ENCODE assay signal across 8 cellular contexts in genomic region chr1:27605796-27606707, GRCh38. TPM values are rescaled to one million over a fixed set of nuclear protein-coding genes. Genes with fewer than 3 reads are reported as not detected.
DNase-seq lines count a peak whose midpoint lies in the region; ATAC-seq and TF ChIP-seq lines count a peak whose summit lies in the region.

No MANE protein-coding gene starts in this region.

- no peak for ATAC-seq in GM21367 (IDR thresholded peaks at IDR 0.05; ENCODE audit: unreplicated experiment)

- WGBS in mesenchymal stem cell = 0% methylated on average over 8 of the region's 11 CpGs

- no peak overlapping the region for H4K91ac ChIP-seq in mesenchymal stem cell (ENCODE audit: low read length)

- no peak overlapping the region for H3K4me3 Mint-ChIP-seq in chondrocyte (ENCODE audit: unreplicated experiment)

- peak; percentile 71 for DNase-seq in GM10266 (ENCODE audit: extremely low spot score)
- DNase-seq in NCI-H2171 treated with DMSO at 0.1 percent for 48 hours (lab: John Stamatoyannopoulos, UW) = peak; percentile 72
- peak; percentile 42 for DNase-seq in activated CD4-positive, CD25-positive, alpha-beta regulatory T cell treated with anti-CD3 and anti-CD28 coated beads, Interleukin-2, amount 50 U/mL, for 16 hours (ENCODE audit: low read depth, low spot score)
- no peak for DNase-seq in chondrocyte (ENCODE audit: low spot score)
- peak; percentile 79 for DNase-seq in mesenchymal stem cell
- peak in 41 of 49 donors; percentile 8 to 74 (median 41) for DNase-seq in substantia nigra (lab: John Stamatoyannopoulos, UW)

- H3K36me3 Mint-ChIP-seq in chondrocyte (ENCODE audit: low read depth) = no peaks in the 10 kb centered on the region

- peak overlapping the region; percentile 70 for H3K27ac Mint-ChIP-seq in chondrocyte (ENCODE audit: unreplicated experiment)

- no peak overlapping the region for H2BK15ac ChIP-seq in mesenchymal stem cell (ENCODE audit: low read depth, poor library complexity, severe bottlenecking)

- H3K9me3 Mint-ChIP-seq in chondrocyte (ENCODE audit: low read depth) = no peaks in the 10 kb centered on the region

- H3K36me3 ChIP-seq in mesenchymal stem cell (ENCODE audit: control insufficient read depth in 1 of 2, insufficient read depth in 2 of 2, low read depth in 1 of 2, low read length in 2 of 2) = no peaks in the 10 kb centered on the region

- H3K4me3 ChIP-seq in mesenchymal stem cell (ENCODE audit: insufficient read depth in 1 of 2, low read depth in 1 of 2, low read length in 2 of 2) = no peak overlapping the region

- H2BK120ac ChIP-seq in mesenchymal stem cell (ENCODE audit: low read depth, low read length) = no peak overlapping the region

- H2AK5ac ChIP-seq in mesenchymal stem cell (ENCODE audit: low read length, severe bottlenecking) = no peak overlapping the region

- no peaks in the 10 kb centered on the region for H3K79me1 ChIP-seq in mesenchymal stem cell (replicated peaks; ENCODE audit: low read length, poor library complexity, severe bottlenecking)

- peaks cover 28% of the 10 kb centered on the region for H3K4me1 ChIP-seq in mesenchymal stem cell (ENCODE audit: control insufficient read depth, insufficient read depth, low read depth, low read length)

- H3K4ac ChIP-seq in mesenchymal stem cell (ENCODE audit: low read depth in 1 of 2, low read length in 2 of 2) = peak overlapping the region in 1 of 2 experiments; percentile 52

- H3K9me3 ChIP-seq in mesenchymal stem cell (ENCODE audit: control insufficient read depth, low read length) = no peaks in the 10 kb centered on the region

- H3K4me2 ChIP-seq in mesenchymal stem cell (ENCODE audit: low read length, poor library complexity, severe bottlenecking) = no peak overlapping the region

- H3K27me3 ChIP-seq in mesenchymal stem cell (ENCODE audit: control insufficient read depth in 1 of 2, insufficient read depth in 1 of 2, low read length in 2 of 2) = peaks cover 11 to 20% of the 10 kb centered on the region in 2 experiments

- peak overlapping the region in 1 of 2 experiments; percentile 87 for H2BK12ac ChIP-seq in mesenchymal stem cell (ENCODE audit: low read length in 2 of 2)

- H3K4me1 Mint-ChIP-seq in chondrocyte (ENCODE audit: low read depth) = peaks cover 21% of the 10 kb centered on the region

- no peak overlapping the region for H2BK5ac ChIP-seq in mesenchymal stem cell (ENCODE audit: low read depth, low read length, poor library complexity, severe bottlenecking)

- H2AFZ ChIP-seq in mesenchymal stem cell (ENCODE audit: low read depth, low read length) = no peak overlapping the region

- H4K8ac ChIP-seq in mesenchymal stem cell (ENCODE audit: low read length) = peak overlapping the region; percentile 46

- peak; percentile 89 for TF ChIP-seq CTCF in 22Rv1 (IDR thresholded peaks at IDR 0.05)
- peak; percentile 89 for TF ChIP-seq CTCF in GM10266 (IDR thresholded peaks at IDR 0.05; ENCODE audit: control insufficient read depth, insufficient read depth, low read depth, missing control alignments)
- TF ChIP-seq CTCF in chondrocyte (IDR thresholded peaks at IDR 0.05) = peak; percentile 99

- H3K27ac ChIP-seq in 22Rv1 (no peak overlapping the region), mesenchymal stem cell (ENCODE audit: low read length, poor library complexity, severe bottlenecking) (peak overlapping the region; percentile 74), substantia nigra (ENCODE audit: low read depth, low read length, poor library complexity, severe bottlenecking) (no peak overlapping the region)

- H3K14ac ChIP-seq in mesenchymal stem cell (ENCODE audit: low read length in 2 of 2) = no peak overlapping the region

- H3K9ac ChIP-seq in mesenchymal stem cell (ENCODE audit: low read length) = peak overlapping the region; percentile 13

- H3K27me3 Mint-ChIP-seq in chondrocyte (ENCODE audit: low read depth) = peaks cover 4% of the 10 kb centered on the region

- peak overlapping the region; percentile 54 to 58 for H3K18ac ChIP-seq in mesenchymal stem cell (ENCODE audit: low read depth in 1 of 2, low read length in 2 of 2)

- no peak overlapping the region for H3K23ac ChIP-seq in mesenchymal stem cell (ENCODE audit: low read length in 2 of 2)

RNA-seq across cellular contexts. Expression of gene AHDC1, which starts 2.1 kb away (rescaled TPM):
- total RNA-seq in chondrocyte = 61.6 to 86.7 TPM (median 61.8 TPM) in 3 replicates
- 27.0 TPM for polyA plus RNA-seq in mesenchymal stem cell (2013, experiment 1 of 2)
- 24.1 TPM for polyA plus RNA-seq in mesenchymal stem cell (2013, experiment 2 of 2)

RNA-seq across cellular contexts. Expression of gene FGR, which starts 28.9 kb away (rescaled TPM):
- total RNA-seq in chondrocyte = not detected in 3 replicates
- 0.04 TPM for polyA plus RNA-seq in mesenchymal stem cell (2013, experiment 1 of 2)
- polyA plus RNA-seq in mesenchymal stem cell (2013, experiment 2 of 2) = 0.03 TPM
